In genomic region chr4:185566972-185567749, GRCh38 we compare ENCODE assay signal across 10 cellular contexts. TPM values are rescaled to one million over a fixed set of nuclear protein-coding genes. Genes with fewer than 3 reads are reported as not detected.
DNase-seq lines count a peak whose midpoint lies in the region; ATAC-seq, FAIRE-seq and TF ChIP-seq lines count a peak whose summit lies in the region.
"Had no signal": no experiment of that assay in that cellular context is flagged by ENCODE, and none has a peak within 500 bp of the region (broad histone marks: within the 10 kb centered on the region; RNA-seq: fewer than 3 reads in every experiment).

No MANE protein-coding gene starts in this region.

- no peak for FAIRE-seq in H54 (lab: Jason Lieb, UNC)
- FAIRE-seq: endometrium had no signal

- H3K4me3 Mint-ChIP-seq in endothelial cell (ENCODE audit: unreplicated experiment), result no peak overlapping the region
- no peak overlapping the region for H3K4me3 Mint-ChIP-seq in naive thymus-derived CD8-positive, alpha-beta T cell
- H3K4me3 Mint-ChIP-seq: IgD-negative memory B cell had no signal

- H3K4me1 Mint-ChIP-seq in endothelial cell (ENCODE audit: unreplicated experiment), result no peaks in the 10 kb centered on the region
- no peaks in the 10 kb centered on the region for H3K4me1 Mint-ChIP-seq in naive thymus-derived CD8-positive, alpha-beta T cell
- H3K4me1 Mint-ChIP-seq: IgD-negative memory B cell had no signal

- peak overlapping the region; percentile 9 for H3K27ac Mint-ChIP-seq in endothelial cell (ENCODE audit: unreplicated experiment)
- no peak overlapping the region for H3K27ac Mint-ChIP-seq in naive thymus-derived CD8-positive, alpha-beta T cell
- H3K27ac Mint-ChIP-seq: IgD-negative memory B cell had no signal

- POLR2A ChIA-PET in naive thymus-derived CD8-positive, alpha-beta T cell (lab: Charles Lee), result no interaction called here

- DNase-seq in LHCN-M2 (ENCODE audit: low read depth), result peak; percentile 94
- DNase-seq in endothelial cell (ENCODE audit: low spot score), result no peak
- DNase-seq in lung microvascular endothelial cell (ENCODE audit: low read depth in 2 of 2), result peak; percentile 96 to 97
- DNase-seq in substantia nigra (lab: John Stamatoyannopoulos, UW), result peak in 5 of 49 donors; percentile 9 to 40 (median 16)
- no peak for DNase-seq in naive thymus-derived CD8-positive, alpha-beta T cell
- DNase-seq in H54 (ENCODE audit: insufficient read length, low spot score), result no peak
- DNase-seq in DMS153 treated with DMSO at 0.1 percent for 48 hours (lab: John Stamatoyannopoulos, UW; ENCODE audit: unreplicated experiment), result no peak

- peaks cover 3% of the 10 kb centered on the region for H3K36me3 Mint-ChIP-seq in endothelial cell (ENCODE audit: low read depth, unreplicated experiment)
- peaks cover 0 to 4% (median 2%) of the 10 kb centered on the region in 3 donors for H3K36me3 Mint-ChIP-seq in naive thymus-derived CD8-positive, alpha-beta T cell
- H3K36me3 Mint-ChIP-seq: IgD-negative memory B cell had no signal

- H3K9me3 Mint-ChIP-seq in endothelial cell (ENCODE audit: unreplicated experiment), result no peaks in the 10 kb centered on the region
- H3K9me3 Mint-ChIP-seq in naive thymus-derived CD8-positive, alpha-beta T cell, result peaks cover 0 to 12% (median 3%) of the 10 kb centered on the region in 9 donors

- no peak for TF ChIP-seq CTCF in endothelial cell (IDR thresholded peaks at IDR 0.05; ENCODE audit: unreplicated experiment)

- peak overlapping the region; percentile 44 for H3K27ac ChIP-seq in substantia nigra (ENCODE audit: low read depth, low read length, poor library complexity, severe bottlenecking)

- peaks cover 3% of the 10 kb centered on the region for H3K27me3 Mint-ChIP-seq in endothelial cell (ENCODE audit: unreplicated experiment)
- peaks cover 7 to 12% (median 10%) of the 10 kb centered on the region in 5 donors for H3K27me3 Mint-ChIP-seq in naive thymus-derived CD8-positive, alpha-beta T cell
- H3K27me3 Mint-ChIP-seq: IgD-negative memory B cell had no signal

- no peak for ATAC-seq in naive thymus-derived CD8-positive, alpha-beta T cell
- no peak for ATAC-seq in HG03571 (IDR thresholded peaks at IDR 0.05; ENCODE audit: unreplicated experiment)

- no peak for TF ChIP-seq POLR2A in H54 (IDR thresholded peaks at IDR 0.05; ENCODE audit: low read depth, low read length)

RNA-seq across cellular contexts. Expression of gene PDLIM3, which starts 31.9 kb away (rescaled TPM):
- total RNA-seq in LHCN-M2 (2014; rRNA removed), result 783 and 1,256 TPM in 2 replicates
- 114 TPM for polyA plus RNA-seq in LHCN-M2 (2012)
- total RNA-seq in endothelial cell (ENCODE audit: unreplicated experiment), result 0.67 TPM
- 25.5 and 58.5 TPM in 2 replicates for total RNA-seq in lung microvascular endothelial cell
- total RNA-seq in naive thymus-derived CD8-positive, alpha-beta T cell, result not detected
- polyA plus RNA-seq in naive thymus-derived CD8-positive, alpha-beta T cell, result not detected

Comparison
In these comparisons a context has a peak if more than half of its experiments do, and no peak if none do; other contexts are left out.
1. DNase-seq: peak in LHCN-M2 (single experiment) and lung microvascular endothelial cell (2 of 2); none in endothelial cell (single experiment), naive thymus-derived CD8-positive, alpha-beta T cell (0 of 10), H54 (single experiment) and DMS153 treated with DMSO at 0.1 percent for 48 hours (single experiment).
2. RNA of gene PDLIM3, which starts 31.9 kb away (total RNA-seq): 783 to 1,256 TPM in LHCN-M2 and 25.5 to 58.5 TPM in lung microvascular endothelial cell; 0.67 TPM in endothelial cell (single experiment) and not detected in naive thymus-derived CD8-positive, alpha-beta T cell; every median in the first group is over 10 times any median in the second.